ENCODE assay signal across 23 cellular contexts in genomic region chr16:74325331-74325730, GRCh38. TPM values are rescaled to one million over a fixed set of nuclear protein-coding genes. Genes with fewer than 3 reads are reported as not detected.
"Had no signal": no experiment of that assay in that cellular context is flagged by ENCODE, and none has a peak within 500 bp of the region (broad histone marks: within the 10 kb centered on the region; RNA-seq: fewer than 3 reads in every experiment).

No MANE protein-coding gene starts in this region.

- H3K9me3 Mint-ChIP-seq: activated CD4-positive, alpha-beta T cell treated with anti-CD3 and anti-CD28 coated beads, Interleukin-2, amount 10 ng/mL, durations not matched to agents 24 days and 14 days; activated naive CD8-positive, alpha-beta T cell treated with anti-CD3 and anti-CD28 coated beads, Interleukin-2, amount 10 ng/mL, durations not matched to agents 7 days and 5 days had no signal

- H3K27ac Mint-ChIP-seq: activated CD4-positive, alpha-beta T cell treated with anti-CD3 and anti-CD28 coated beads, Interleukin-2, amount 10 ng/mL, durations not matched to agents 24 days and 14 days; activated naive CD8-positive, alpha-beta T cell treated with anti-CD3 and anti-CD28 coated beads, Interleukin-2, amount 10 ng/mL, durations not matched to agents 7 days and 5 days had no signal

- H3K4me1 ChIP-seq: vagina had no signal

- H3K27me3 ChIP-seq: left lung, tibial nerve, vagina had no signal

- H3K27ac ChIP-seq: left lung, tibial nerve, vagina had no signal

- H3K4me3 ChIP-seq: left lung, tibial nerve, vagina had no signal

- ATAC-seq: left lung had no signal

- H3K4me3 Mint-ChIP-seq: activated CD4-positive, alpha-beta T cell treated with anti-CD3 and anti-CD28 coated beads, Interleukin-2, amount 10 ng/mL, durations not matched to agents 24 days and 14 days; activated naive CD8-positive, alpha-beta T cell treated with anti-CD3 and anti-CD28 coated beads, Interleukin-2, amount 10 ng/mL, durations not matched to agents 7 days and 5 days had no signal

- DNase-seq: activated CD4-positive, alpha-beta T cell treated with anti-CD3 and anti-CD28 coated beads, Interleukin-2, amount 10 ng/mL, durations not matched to agents 24 days and 14 days; activated CD8-positive, alpha-beta memory T cell treated with anti-CD3 and anti-CD28 coated beads, Interleukin-2, amount 50 U/mL, for 4 hours; activated gamma-delta T cell; activated naive CD8-positive, alpha-beta T cell treated with anti-CD3 and anti-CD28 coated beads, Interleukin-2, amount 10 ng/mL, durations not matched to agents 7 days and 5 days; amygdala; kidney; left lung; midbrain; stimulated activated CD4-positive, alpha-beta T cell treated with anti-CD3 and anti-CD28 coated beads, Interleukin-12 subunit alpha, Interleukin-12 subunit beta, amount 100 ng/mL, for 4 hours; stimulated activated CD4-positive, alpha-beta T cell treated with anti-CD3 and anti-CD28 coated beads, Interleukin-1b, Interleukin-23, amount 100 ng/mL, for 48 hours; stimulated activated CD8-positive, alpha-beta memory T cell treated with anti-CD3 and anti-CD28 coated beads, Interleukin-4, amount 100 ng/mL, for 48 hours; stimulated activated naive CD4-positive, alpha-beta T cell; substantia nigra; SW 1271; T-helper 2 cell had no signal

- H3K27me3 Mint-ChIP-seq: activated CD4-positive, alpha-beta T cell treated with anti-CD3 and anti-CD28 coated beads, Interleukin-2, amount 10 ng/mL, durations not matched to agents 24 days and 14 days; activated naive CD8-positive, alpha-beta T cell treated with anti-CD3 and anti-CD28 coated beads, Interleukin-2, amount 10 ng/mL, durations not matched to agents 7 days and 5 days; progenitor cell of endocrine pancreas had no signal

- H3K4me1 Mint-ChIP-seq: activated CD4-positive, alpha-beta T cell treated with anti-CD3 and anti-CD28 coated beads, Interleukin-2, amount 10 ng/mL, durations not matched to agents 24 days and 14 days; activated naive CD8-positive, alpha-beta T cell treated with anti-CD3 and anti-CD28 coated beads, Interleukin-2, amount 10 ng/mL, durations not matched to agents 7 days and 5 days had no signal

- H3K9me3 ChIP-seq: left lung, tibial nerve, vagina had no signal

RNA-seq across cellular contexts. Expression of gene NPIPB15, which starts 50.8 kb away (rescaled TPM):
- total RNA-seq: activated naive CD8-positive, alpha-beta T cell treated with anti-CD3 and anti-CD28 coated beads, Interleukin-2, amount 10 ng/mL, durations not matched to agents 7 days and 5 days; cardiac septum; epithelial cell of proximal tubule; fibroblast of lung; lung microvascular endothelial cell; vagina had no signal
- polyA plus RNA-seq: neural cell had no signal
